In the genomic region with DNA sequence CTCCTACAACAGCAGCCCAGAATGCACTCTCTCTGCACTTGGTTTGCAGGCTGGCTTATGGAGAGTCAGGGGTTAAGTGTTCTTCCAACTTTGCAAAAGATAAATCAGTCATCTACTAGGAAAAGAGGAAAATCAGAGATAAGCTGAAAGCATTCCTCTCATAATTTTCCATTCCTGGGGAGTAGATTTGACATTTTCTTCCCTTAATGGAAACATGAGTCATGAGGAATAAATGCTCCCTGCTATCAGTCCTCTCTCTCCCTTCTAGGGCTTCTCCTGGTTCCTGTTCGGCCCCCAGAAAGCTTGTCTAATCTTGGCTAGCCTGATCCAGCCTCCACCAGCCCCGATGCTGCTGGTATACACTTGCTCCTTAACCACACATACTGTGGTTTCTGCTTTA, we compare ENCODE assay signal across 12 cellular contexts. TPM values are rescaled to one million over a fixed set of nuclear protein-coding genes. Genes with fewer than 3 reads are reported as not detected.
A peak's percentile ranks its signal among the peaks of the same experiment; 100 is the strongest.
DNase-seq lines count a peak whose midpoint lies in the region; ATAC-seq and TF ChIP-seq lines count a peak whose summit lies in the region.
"Had no signal": no experiment of that assay in that cellular context is flagged by ENCODE, and none has a peak within 500 bp of the region (broad histone marks: within the 10 kb centered on the region; RNA-seq: fewer than 3 reads in every experiment).

No MANE protein-coding gene starts in this region.

- ATAC-seq in left cardiac atrium, result peak; percentile 93 to 99
- ATAC-seq in HG03039 (IDR thresholded peaks at IDR 0.05; ENCODE audit: unreplicated experiment), result no peak
- ATAC-seq in GM18505 (IDR thresholded peaks at IDR 0.05; ENCODE audit: unreplicated experiment), result no peak

- TF ChIP-seq POLR2A in GM18505 (IDR thresholded peaks at IDR 0.05; ENCODE audit: borderline replicate concordance, extremely low read depth, insufficient read depth, insufficient read length), result no peak

- POLR2A ChIA-PET in HEK293 (lab: Yijun Ruan, JAX), result interaction anchor here (2.2 kb wide), 1 partner anchor 64 kb away, joined by 9 read pairs; a partner anchor contains a TSS

- intact Hi-C loops in left cardiac atrium (cut with DNase I), result no loop called here

- H3K36me3 ChIP-seq in HEK293 (ENCODE audit: control insufficient read depth in 2 of 2, insufficient read depth in 1 of 2, low read length in 2 of 2), result no peaks in the 10 kb centered on the region
- H3K36me3 ChIP-seq: suprapubic skin had no signal

- peak; percentile 13 for DNase-seq in UCSD-AML1 (lab: John Stamatoyannopoulos, UW; ENCODE audit: unreplicated experiment)
- DNase-seq in left cardiac atrium, result peak; percentile 47
- DNase-seq in stromal cell of bone marrow (ENCODE audit: low read depth), result peak; percentile 16
- no peak for DNase-seq in activated CD4-positive, alpha-beta T cell treated with anti-CD3 and anti-CD28 coated beads, Interleukin-2, amount 50 U/mL, for 48 hours
- DNase-seq: activated CD4-positive, CD25-positive, alpha-beta regulatory T cell; effector CD4-positive, alpha-beta T cell; NCI-H2171 treated with DMSO at 0.1 percent for 48 hours; stimulated activated CD4-positive, alpha-beta T cell treated with anti-CD3 and anti-CD28 coated beads, Interleukin-4, amount 100 ng/mL, for 4 hours had no signal

- no peaks in the 10 kb centered on the region for H3K9me3 ChIP-seq in HEK293 (ENCODE audit: control insufficient read depth, insufficient read depth, low read depth, low read length)
- H3K9me3 ChIP-seq: suprapubic skin had no signal

- H3K27ac ChIP-seq in HEK293 (ENCODE audit: extremely low read depth, low read depth, low read length), result no peak overlapping the region
- H3K27ac ChIP-seq: suprapubic skin had no signal

- H3K4me3 ChIP-seq in HEK293 (ENCODE audit: low read depth, low read length), result no peak overlapping the region
- H3K4me3 ChIP-seq: suprapubic skin had no signal

- no peak for TF ChIP-seq CTCF in HEK293 (tag by site-specific recombination; IDR thresholded peaks at IDR 0.05)

- H3K4me1 ChIP-seq in HEK293 (ENCODE audit: control insufficient read depth, insufficient read depth, low read length), result no peaks in the 10 kb centered on the region
- H3K4me1 ChIP-seq: suprapubic skin had no signal

- CTCF ChIA-PET in HEK293 (lab: Yijun Ruan, JAX), result interaction anchor here (0.5 to 3.4 kb wide), 4 partner anchors 11 to 512 kb away, joined by 3 to 13 read pairs (median 4); no protein-coding TSS in a partner anchor

TF ChIP-seq in HEK293, 187 proteins besides CTCF, POLR2A, EP300 and RAD21 (continues in another document):
- TF ChIP-seq ZNF660 (tag by site-specific recombination; IDR thresholded peaks at IDR 0.05) (peak; percentile 48; the same call in 1 of the 2 replicates), PRDM1 (tag by site-specific recombination; IDR thresholded peaks at IDR 0.05) (peak; percentile 37; the same call in 1 of the 2 replicates), ZNF596 (tag by site-specific recombination; IDR thresholded peaks at IDR 0.05) (no peak), GFI1B (tag by site-specific recombination; IDR thresholded peaks at IDR 0.05) (peak; percentile 73), BCL11B (tag by site-specific recombination; IDR thresholded peaks at IDR 0.05; ENCODE audit: low read depth) (0 out of 2 replicates have a peak, but pooled peaks have one; percentile 35), ZNF394 (tag by site-specific recombination; IDR thresholded peaks at IDR 0.05; ENCODE audit: borderline replicate concordance) (no peak; the same call in 1 of the 2 replicates), ZNF629 (tag by site-specific recombination; IDR thresholded peaks at IDR 0.05) (peak; percentile 73), ZFP69B (tag by site-specific recombination; IDR thresholded peaks at IDR 0.05) (no peak), ZNF768 (tag by site-specific recombination; IDR thresholded peaks at IDR 0.05) (no peak), ZEB2 (tag by site-specific recombination; IDR thresholded peaks at IDR 0.05) (peak; percentile 91), SP7 (tag by site-specific recombination; IDR thresholded peaks at IDR 0.05) (peak; percentile 65; the same call in 1 of the 2 replicates), ZSCAN30 (tag by site-specific recombination; IDR thresholded peaks at IDR 0.05) (peak; percentile 31; the same call in 1 of the 2 replicates), ZIC2 (tag by site-specific recombination; IDR thresholded peaks at IDR 0.05) (peak; percentile 33; the same call in 1 of the 2 replicates), ZNF146 (tag by site-specific recombination; IDR thresholded peaks at IDR 0.05) (no peak), GLI2 (tag by site-specific recombination; IDR thresholded peaks at IDR 0.05; ENCODE audit: borderline replicate concordance, low read depth) (peak; percentile 34; the same call in 1 of the 2 replicates), ZXDB (tag by site-specific recombination; IDR thresholded peaks at IDR 0.05) (peak; percentile 76), ZNF366 (tag by site-specific recombination; conservative IDR thresholded peaks at IDR 0.05) (no peak), ZNF843 (tag by site-specific recombination; IDR thresholded peaks at IDR 0.05) (peak; percentile 67), ZBTB8A (tag by site-specific recombination; IDR thresholded peaks at IDR 0.05) (no peak), ZNF335 (tag by site-specific recombination; conservative IDR thresholded peaks at IDR 0.05) (0 out of 2 replicates have a peak, but pooled peaks have one; percentile 30), GLIS1 (tag by site-specific recombination; IDR thresholded peaks at IDR 0.05) (peak; percentile 90)
- TF ChIP-seq, protein P1, sequence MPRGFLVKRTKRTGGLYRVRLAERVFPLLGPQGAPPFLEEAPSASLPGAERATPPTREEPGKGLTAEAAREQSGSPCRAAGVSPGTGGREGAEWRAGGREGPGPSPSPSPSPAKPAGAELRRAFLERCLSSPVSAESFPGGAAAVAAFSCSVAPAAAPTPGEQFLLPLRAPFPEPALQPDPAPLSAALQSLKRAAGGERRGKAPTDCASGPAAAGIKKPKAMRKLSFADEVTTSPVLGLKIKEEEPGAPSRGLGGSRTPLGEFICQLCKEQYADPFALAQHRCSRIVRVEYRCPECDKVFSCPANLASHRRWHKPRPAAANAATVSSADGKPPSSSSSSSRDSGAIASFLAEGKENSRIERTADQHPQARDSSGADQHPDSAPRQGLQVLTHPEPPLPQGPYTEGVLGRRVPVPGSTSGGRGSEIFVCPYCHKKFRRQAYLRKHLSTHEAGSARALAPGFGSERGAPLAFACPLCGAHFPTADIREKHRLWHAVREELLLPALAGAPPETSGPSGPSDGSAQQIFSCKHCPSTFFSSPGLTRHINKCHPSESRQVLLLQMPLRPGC (tag by site-specific recombination; IDR thresholded peaks at IDR 0.05), result peak; percentile 64
- TF ChIP-seq, protein P2, sequence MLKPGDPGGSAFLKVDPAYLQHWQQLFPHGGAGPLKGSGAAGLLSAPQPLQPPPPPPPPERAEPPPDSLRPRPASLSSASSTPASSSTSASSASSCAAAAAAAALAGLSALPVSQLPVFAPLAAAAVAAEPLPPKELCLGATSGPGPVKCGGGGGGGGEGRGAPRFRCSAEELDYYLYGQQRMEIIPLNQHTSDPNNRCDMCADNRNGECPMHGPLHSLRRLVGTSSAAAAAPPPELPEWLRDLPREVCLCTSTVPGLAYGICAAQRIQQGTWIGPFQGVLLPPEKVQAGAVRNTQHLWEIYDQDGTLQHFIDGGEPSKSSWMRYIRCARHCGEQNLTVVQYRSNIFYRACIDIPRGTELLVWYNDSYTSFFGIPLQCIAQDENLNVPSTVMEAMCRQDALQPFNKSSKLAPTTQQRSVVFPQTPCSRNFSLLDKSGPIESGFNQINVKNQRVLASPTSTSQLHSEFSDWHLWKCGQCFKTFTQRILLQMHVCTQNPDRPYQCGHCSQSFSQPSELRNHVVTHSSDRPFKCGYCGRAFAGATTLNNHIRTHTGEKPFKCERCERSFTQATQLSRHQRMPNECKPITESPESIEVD (tag by site-specific recombination; IDR thresholded peaks at IDR 0.05), result peak; percentile 95
- TF ChIP-seq, protein P3, sequence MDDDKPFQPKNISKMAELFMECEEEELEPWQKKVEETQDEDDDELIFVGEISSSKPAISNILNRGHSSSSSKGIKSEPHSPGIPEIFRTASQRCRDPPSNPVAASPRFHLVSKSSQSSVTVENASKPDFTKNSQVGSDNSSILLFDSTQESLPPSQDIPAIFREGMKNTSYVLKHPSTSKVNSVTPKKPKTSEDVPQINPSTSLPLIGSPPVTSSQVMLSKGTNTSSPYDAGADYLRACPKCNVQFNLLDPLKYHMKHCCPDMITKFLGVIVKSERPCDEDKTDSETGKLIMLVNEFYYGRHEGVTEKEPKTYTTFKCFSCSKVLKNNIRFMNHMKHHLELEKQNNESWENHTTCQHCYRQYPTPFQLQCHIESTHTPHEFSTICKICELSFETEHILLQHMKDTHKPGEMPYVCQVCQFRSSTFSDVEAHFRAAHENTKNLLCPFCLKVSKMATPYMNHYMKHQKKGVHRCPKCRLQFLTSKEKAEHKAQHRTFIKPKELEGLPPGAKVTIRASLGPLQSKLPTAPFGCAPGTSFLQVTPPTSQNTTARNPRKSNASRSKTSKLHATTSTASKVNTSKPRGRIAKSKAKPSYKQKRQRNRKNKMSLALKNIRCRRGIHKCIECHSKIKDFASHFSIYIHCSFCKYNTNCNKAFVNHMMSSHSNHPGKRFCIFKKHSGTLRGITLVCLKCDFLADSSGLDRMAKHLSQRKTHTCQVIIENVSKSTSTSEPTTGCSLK (tag by site-specific recombination; IDR thresholded peaks at IDR 0.05), result no peak
- TF ChIP-seq, protein P4, sequence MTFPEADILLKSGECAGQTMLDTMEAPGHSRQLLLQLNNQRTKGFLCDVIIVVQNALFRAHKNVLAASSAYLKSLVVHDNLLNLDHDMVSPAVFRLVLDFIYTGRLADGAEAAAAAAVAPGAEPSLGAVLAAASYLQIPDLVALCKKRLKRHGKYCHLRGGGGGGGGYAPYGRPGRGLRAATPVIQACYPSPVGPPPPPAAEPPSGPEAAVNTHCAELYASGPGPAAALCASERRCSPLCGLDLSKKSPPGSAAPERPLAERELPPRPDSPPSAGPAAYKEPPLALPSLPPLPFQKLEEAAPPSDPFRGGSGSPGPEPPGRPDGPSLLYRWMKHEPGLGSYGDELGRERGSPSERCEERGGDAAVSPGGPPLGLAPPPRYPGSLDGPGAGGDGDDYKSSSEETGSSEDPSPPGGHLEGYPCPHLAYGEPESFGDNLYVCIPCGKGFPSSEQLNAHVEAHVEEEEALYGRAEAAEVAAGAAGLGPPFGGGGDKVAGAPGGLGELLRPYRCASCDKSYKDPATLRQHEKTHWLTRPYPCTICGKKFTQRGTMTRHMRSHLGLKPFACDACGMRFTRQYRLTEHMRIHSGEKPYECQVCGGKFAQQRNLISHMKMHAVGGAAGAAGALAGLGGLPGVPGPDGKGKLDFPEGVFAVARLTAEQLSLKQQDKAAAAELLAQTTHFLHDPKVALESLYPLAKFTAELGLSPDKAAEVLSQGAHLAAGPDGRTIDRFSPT (tag by site-specific recombination; IDR thresholded peaks at IDR 0.05), result peak; percentile 73

RNA-seq across cellular contexts. Expression of a gene that starts 28.4 kb away (rescaled TPM):
- 1 to 10 TPM; 1.7 to 2.0 TPM for total RNA-seq in left cardiac atrium

Comparison
In these comparisons a context has a peak if more than half of its experiments do, and no peak if none do; other contexts are left out.
1. DNase-seq: peak in UCSD-AML1 (single experiment), left cardiac atrium (single experiment) and stromal cell of bone marrow (single experiment); none in activated CD4-positive, alpha-beta T cell treated with anti-CD3 and anti-CD28 coated beads, Interleukin-2, amount 50 U/mL, for 48 hours (0 of 2).
2. ATAC-seq: peak in left cardiac atrium (2 of 2); none in HG03039 (single experiment) and GM18505 (single experiment).